ENCODE assay signal across 8 cellular contexts in the genomic region with DNA sequence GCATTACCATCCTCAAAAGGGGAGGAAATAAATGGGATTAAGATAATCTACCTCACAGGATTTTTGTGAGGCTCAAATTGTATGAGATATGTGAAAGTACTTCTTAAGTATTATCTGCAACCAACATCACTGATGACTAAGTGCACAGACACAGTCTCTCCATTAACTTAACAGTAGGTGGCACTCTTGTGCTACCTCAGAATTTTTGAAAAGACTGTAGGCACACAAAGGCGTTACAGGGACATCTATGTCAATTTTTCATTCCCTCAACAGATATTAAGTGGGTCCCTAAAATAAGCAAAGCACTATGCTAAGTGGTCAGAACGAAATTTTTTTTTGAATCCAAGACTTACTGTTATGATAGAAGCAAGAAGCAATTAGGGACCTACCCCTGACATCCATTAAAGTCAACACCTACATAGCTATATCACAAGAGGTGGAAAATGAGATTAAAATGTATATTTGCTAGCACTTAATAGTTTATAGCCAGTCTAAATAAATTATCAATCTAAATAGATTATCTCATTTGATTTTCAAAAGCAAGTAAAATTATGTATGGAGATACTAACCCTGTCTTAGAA. TPM values are rescaled to one million over a fixed set of nuclear protein-coding genes. Genes with fewer than 3 reads are reported as not detected.
DNase-seq lines count a peak whose midpoint lies in the region; ATAC-seq and TF ChIP-seq lines count a peak whose summit lies in the region.

No MANE protein-coding gene starts in this region.

- peak; percentile 60 for TF ChIP-seq CTCF in HFF-Myc (IDR thresholded peaks at IDR 0.05; ENCODE audit: low read depth, low read length, missing control alignments)
- peak; percentile 57 for TF ChIP-seq CTCF in WI38 (IDR thresholded peaks at IDR 0.05; ENCODE audit: low read depth, low read length)

- intact Hi-C loops in Right ventricle myocardium superior (cut with DNase I): no loop called here
- intact Hi-C loops in activated T-helper 2 cell treated with anti-CD3 and anti-CD28 coated beads, Interferon-gamma antibody, Interleukin-2, Interleukin-4, amounts not matched to agents 10 μg/mL and 5 μg/mL and 100 μg/mL, durations not matched to agents 14 hours and 24 hours and 36 hours (cut with micrococcal nuclease): loop anchor here (1.0 to 5.0 kb wide), 3 partner anchors 40 to 290 kb away; a partner anchor contains a TSS

- H3K36me3 Mint-ChIP-seq in activated CD4-positive, alpha-beta T cell treated with anti-CD3 and anti-CD28 coated beads, Interleukin-2, amount 10 ng/mL, durations not matched to agents 7 days and 5 days (ENCODE audit: low read depth): peaks cover 7% of the 10 kb centered on the region
- H3K36me3 Mint-ChIP-seq in activated T-helper 2 cell treated with anti-CD3 and anti-CD28 coated beads, Interferon-gamma antibody, Interleukin-2, Interleukin-4, amounts not matched to agents 10 μg/mL and 5 μg/mL and 100 μg/mL, durations not matched to agents 14 hours and 24 hours and 36 hours (ENCODE audit: low read depth): peaks cover 5% of the 10 kb centered on the region

- no peaks in the 10 kb centered on the region for H3K4me1 Mint-ChIP-seq in activated CD4-positive, alpha-beta T cell treated with anti-CD3 and anti-CD28 coated beads, Interleukin-2, amount 10 ng/mL, durations not matched to agents 7 days and 5 days
- peaks cover 7% of the 10 kb centered on the region for H3K4me1 Mint-ChIP-seq in activated T-helper 2 cell treated with anti-CD3 and anti-CD28 coated beads, Interferon-gamma antibody, Interleukin-2, Interleukin-4, amounts not matched to agents 10 μg/mL and 5 μg/mL and 100 μg/mL, durations not matched to agents 14 hours and 24 hours and 36 hours (ENCODE audit: low read depth)

- CTCF ChIA-PET in activated CD4-positive, alpha-beta T cell treated with anti-CD3 and anti-CD28 coated beads, Interleukin-2, amount 10 ng/mL, durations not matched to agents 7 days and 5 days (lab: Charles Lee): interaction anchor here (1.5 kb wide), 1 partner anchor 15 kb away, joined by 4 read pairs; no protein-coding TSS in a partner anchor

- no peak overlapping the region for H3K27ac Mint-ChIP-seq in activated CD4-positive, alpha-beta T cell treated with anti-CD3 and anti-CD28 coated beads, Interleukin-2, amount 10 ng/mL, durations not matched to agents 7 days and 5 days
- no peak overlapping the region for H3K27ac Mint-ChIP-seq in activated T-helper 2 cell treated with anti-CD3 and anti-CD28 coated beads, Interferon-gamma antibody, Interleukin-2, Interleukin-4, amounts not matched to agents 10 μg/mL and 5 μg/mL and 100 μg/mL, durations not matched to agents 14 hours and 24 hours and 36 hours

- DNase-seq in activated CD4-positive, alpha-beta T cell treated with anti-CD3 and anti-CD28 coated beads, Interleukin-2, amount 10 ng/mL, durations not matched to agents 7 days and 5 days: peak; percentile 48
- no peak for DNase-seq in activated CD4-positive, alpha-beta T cell treated with anti-CD3 and anti-CD28 coated beads for 1 hour
- DNase-seq in HFF-Myc (ENCODE audit: extremely low read depth, low read depth) (peak; percentile 43), NCI-H2029 treated with DMSO at 0.1 percent for 48 hours (lab: John Stamatoyannopoulos, UW) (peak; percentile 52), Right ventricle myocardium superior (no peak), putamen (ENCODE audit: low spot score) (peak; percentile 43)
- no peak for DNase-seq in activated T-helper 2 cell treated with anti-CD3 and anti-CD28 coated beads, Interferon-gamma antibody, Interleukin-2, Interleukin-4, amounts not matched to agents 10 μg/mL and 5 μg/mL and 100 μg/mL, durations not matched to agents 14 hours and 24 hours and 36 hours (ENCODE audit: low spot score)

- H3K27me3 Mint-ChIP-seq in activated CD4-positive, alpha-beta T cell treated with anti-CD3 and anti-CD28 coated beads, Interleukin-2, amount 10 ng/mL, durations not matched to agents 7 days and 5 days: no peaks in the 10 kb centered on the region
- no peaks in the 10 kb centered on the region for H3K27me3 Mint-ChIP-seq in activated T-helper 2 cell treated with anti-CD3 and anti-CD28 coated beads, Interferon-gamma antibody, Interleukin-2, Interleukin-4, amounts not matched to agents 10 μg/mL and 5 μg/mL and 100 μg/mL, durations not matched to agents 14 hours and 24 hours and 36 hours (ENCODE audit: low read depth)

- no peak overlapping the region for H3K4me3 Mint-ChIP-seq in activated CD4-positive, alpha-beta T cell treated with anti-CD3 and anti-CD28 coated beads, Interleukin-2, amount 10 ng/mL, durations not matched to agents 7 days and 5 days
- H3K4me3 Mint-ChIP-seq in activated T-helper 2 cell treated with anti-CD3 and anti-CD28 coated beads, Interferon-gamma antibody, Interleukin-2, Interleukin-4, amounts not matched to agents 10 μg/mL and 5 μg/mL and 100 μg/mL, durations not matched to agents 14 hours and 24 hours and 36 hours (ENCODE audit: low read depth): no peak overlapping the region

- peaks cover 2% of the 10 kb centered on the region for H3K9me3 Mint-ChIP-seq in activated CD4-positive, alpha-beta T cell treated with anti-CD3 and anti-CD28 coated beads, Interleukin-2, amount 10 ng/mL, durations not matched to agents 7 days and 5 days
- no peaks in the 10 kb centered on the region for H3K9me3 Mint-ChIP-seq in activated T-helper 2 cell treated with anti-CD3 and anti-CD28 coated beads, Interferon-gamma antibody, Interleukin-2, Interleukin-4, amounts not matched to agents 10 μg/mL and 5 μg/mL and 100 μg/mL, durations not matched to agents 14 hours and 24 hours and 36 hours

- peak; percentile 87 for ATAC-seq in Right ventricle myocardium superior (ENCODE audit: poor library complexity)

- POLR2A ChIA-PET in activated CD4-positive, alpha-beta T cell treated with anti-CD3 and anti-CD28 coated beads, Interleukin-2, amount 10 ng/mL, durations not matched to agents 7 days and 5 days (lab: Charles Lee): interaction anchor here (0.6 kb wide), 1 partner anchor 276 kb away, joined by 3 read pairs; no protein-coding TSS in a partner anchor

- H3K4me3 ChIP-seq in HFF-Myc (replicated peaks; ENCODE audit: low read depth, low read length) (no peak overlapping the region), WI38 (ENCODE audit: low read depth, low read length) (no peak overlapping the region)

RNA-seq across cellular contexts. Expression of a gene that starts 52.9 kb away (rescaled TPM):
- total RNA-seq in activated CD4-positive, alpha-beta T cell treated with anti-CD3 and anti-CD28 coated beads, Interleukin-2, amount 10 ng/mL, durations not matched to agents 7 days and 5 days: 1 to 10 TPM; 7.8 to 9.7 TPM
- total RNA-seq in Right ventricle myocardium superior: 34.2 TPM
- total RNA-seq in activated T-helper 2 cell treated with anti-CD3 and anti-CD28 coated beads, Interferon-gamma antibody, Interleukin-2, Interleukin-4, amounts not matched to agents 10 μg/mL and 5 μg/mL and 100 μg/mL, durations not matched to agents 14 hours and 24 hours and 36 hours: 15.8 and 18.4 TPM in 2 replicates

Comparison
In these comparisons a context has a peak if more than half of its experiments do, and no peak if none do; other contexts are left out.
1. DNase-seq: peak in activated CD4-positive, alpha-beta T cell treated with anti-CD3 and anti-CD28 coated beads, Interleukin-2, amount 10 ng/mL, durations not matched to agents 7 days and 5 days (single experiment), HFF-Myc (single experiment), NCI-H2029 treated with DMSO at 0.1 percent for 48 hours (single experiment) and putamen (single experiment); none in activated CD4-positive, alpha-beta T cell treated with anti-CD3 and anti-CD28 coated beads for 1 hour (single experiment), Right ventricle myocardium superior (single experiment) and activated T-helper 2 cell treated with anti-CD3 and anti-CD28 coated beads, Interferon-gamma antibody, Interleukin-2, Interleukin-4, amounts not matched to agents 10 μg/mL and 5 μg/mL and 100 μg/mL, durations not matched to agents 14 hours and 24 hours and 36 hours (single experiment).